Comparison of ENCODE assay signal across 12 cellular contexts in the genomic region with DNA sequence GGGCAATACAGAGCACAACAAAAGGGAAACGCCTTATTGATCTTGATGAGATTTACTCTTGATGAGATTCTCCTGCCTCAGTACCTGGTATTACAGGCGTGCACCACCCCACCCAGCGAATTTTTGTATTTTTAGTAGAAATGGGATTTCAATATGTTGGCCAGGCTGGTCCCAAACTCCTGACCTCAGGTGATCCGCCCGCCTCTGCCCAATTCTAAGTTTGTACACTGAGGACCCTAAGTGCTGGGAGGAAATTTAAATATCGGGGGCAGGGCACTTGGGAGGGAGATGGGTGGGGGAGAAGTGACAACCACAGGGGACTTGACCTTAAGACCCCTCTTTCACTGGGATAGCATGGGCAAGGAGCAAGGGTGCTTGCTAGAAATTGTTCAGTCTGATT. TPM values are rescaled to one million over a fixed set of nuclear protein-coding genes. Genes with fewer than 3 reads are reported as not detected.
DNase-seq lines count a peak whose midpoint lies in the region; ATAC-seq and TF ChIP-seq lines count a peak whose summit lies in the region.
"Had no signal": no experiment of that assay in that cellular context is flagged by ENCODE, and none has a peak within 500 bp of the region (broad histone marks: within the 10 kb centered on the region; RNA-seq: fewer than 3 reads in every experiment).

No MANE protein-coding gene starts in this region.

- H3K4me3 ChIP-seq in HAP-1, result peak overlapping the region; percentile 67
- no peak overlapping the region for H3K4me3 ChIP-seq in mesendoderm (ENCODE audit: low read length)

- in situ Hi-C loops in HAP-1 (cut with MboI; ENCODE audit: low sequenced_read_pairs), result no loop called here

- H3K79me2 ChIP-seq in mesendoderm (ENCODE audit: control insufficient read depth, insufficient read depth, low read length), result peaks cover 81% of the 10 kb centered on the region

- H3K27ac ChIP-seq in 22Rv1 (peak overlapping the region; percentile 95), mesendoderm (ENCODE audit: low read depth, low read length) (peak overlapping the region; percentile 12)

- no peaks in the 10 kb centered on the region for H3K9me3 ChIP-seq in HAP-1

- H3K18ac ChIP-seq in mesendoderm (ENCODE audit: low read length), result no peak overlapping the region

- no peak overlapping the region for H4K8ac ChIP-seq in mesendoderm (ENCODE audit: low read depth, low read length)

- H3K4me1 Mint-ChIP-seq in activated naive CD8-positive, alpha-beta T cell treated with anti-CD3 and anti-CD28 coated beads, Interleukin-2, amount 10 ng/mL, durations not matched to agents 7 days and 5 days, result peaks cover 68% of the 10 kb centered on the region

- no peak for ATAC-seq in activated naive CD8-positive, alpha-beta T cell treated with anti-CD3 and anti-CD28 coated beads, Interleukin-2, amount 10 ng/mL, durations not matched to agents 7 days and 5 days (ENCODE audit: low read depth)
- no peak for ATAC-seq in HG02852 (IDR thresholded peaks at IDR 0.05; ENCODE audit: unreplicated experiment)

- H3K4ac ChIP-seq in mesendoderm (ENCODE audit: low read depth, low read length), result no peak overlapping the region

- peak overlapping the region; percentile 91 for H3K27ac Mint-ChIP-seq in activated naive CD8-positive, alpha-beta T cell treated with anti-CD3 and anti-CD28 coated beads, Interleukin-2, amount 10 ng/mL, durations not matched to agents 7 days and 5 days

- H3K27me3 ChIP-seq in HAP-1 (ENCODE audit: low read depth), result no peaks in the 10 kb centered on the region
- H3K27me3 ChIP-seq in mesendoderm (ENCODE audit: insufficient read depth, low read length, poor library complexity), result no peaks in the 10 kb centered on the region

- H2BK15ac ChIP-seq in mesendoderm (replicated peaks; ENCODE audit: low read depth), result no peak overlapping the region

- peak overlapping the region; percentile 99 for H3K9ac ChIP-seq in mesendoderm (ENCODE audit: low read length)

- H3K4me1 ChIP-seq in HAP-1, result peaks cover 34% of the 10 kb centered on the region
- H3K4me1 ChIP-seq in mesendoderm (ENCODE audit: control insufficient read depth, low read depth, low read length), result peaks cover 11% of the 10 kb centered on the region

- no peaks in the 10 kb centered on the region for H3K9me3 Mint-ChIP-seq in activated naive CD8-positive, alpha-beta T cell treated with anti-CD3 and anti-CD28 coated beads, Interleukin-2, amount 10 ng/mL, durations not matched to agents 7 days and 5 days

- WGBS in mesendoderm (ENCODE audit: extremely low coverage, insufficient coverage, low lambda C conversion rate), result no CpG with 5 or more reads among the region's 6 CpGs

- peak overlapping the region; percentile 91 for H3K4me3 Mint-ChIP-seq in activated naive CD8-positive, alpha-beta T cell treated with anti-CD3 and anti-CD28 coated beads, Interleukin-2, amount 10 ng/mL, durations not matched to agents 7 days and 5 days

- H2BK5ac ChIP-seq in mesendoderm (ENCODE audit: low read length), result no peak overlapping the region

- TF ChIP-seq CTCF in 22Rv1 (IDR thresholded peaks at IDR 0.05), result no peak

- POLR2A ChIA-PET in activated naive CD8-positive, alpha-beta T cell treated with anti-CD3 and anti-CD28 coated beads, Interleukin-2, amount 10 ng/mL, durations not matched to agents 7 days and 5 days (lab: Charles Lee), result interaction anchor here (1.2 to 7.1 kb wide), 3 partner anchors 11 to 26 kb away, joined by 5 to 108 read pairs (median 45); a partner anchor contains a TSS

- H3K36me3 Mint-ChIP-seq in activated naive CD8-positive, alpha-beta T cell treated with anti-CD3 and anti-CD28 coated beads, Interleukin-2, amount 10 ng/mL, durations not matched to agents 7 days and 5 days, result peaks cover 62% of the 10 kb centered on the region

- H3K27me3 Mint-ChIP-seq in activated naive CD8-positive, alpha-beta T cell treated with anti-CD3 and anti-CD28 coated beads, Interleukin-2, amount 10 ng/mL, durations not matched to agents 7 days and 5 days, result no peaks in the 10 kb centered on the region

- DNase-seq in HAP-1 (ENCODE audit: low spot score in 2 of 2) (no peak), mesendoderm (no peak), H4 (ENCODE audit: low spot score) (no peak), SKM-1 (lab: John Stamatoyannopoulos, UW; ENCODE audit: unreplicated experiment) (no peak)
- no peak for DNase-seq in activated naive CD8-positive, alpha-beta T cell treated with anti-CD3 and anti-CD28 coated beads, Interleukin-2, amount 10 ng/mL, durations not matched to agents 7 days and 5 days
- no peak for DNase-seq in activated CD4-positive, CD25-positive, alpha-beta regulatory T cell (lab: John Stamatoyannopoulos, UW)
- DNase-seq: DMS153, SIG-M5 had no signal

- peak overlapping the region; percentile 85 for H3K4me2 ChIP-seq in mesendoderm (ENCODE audit: low read length)

- no peak overlapping the region for H3K23ac ChIP-seq in mesendoderm (ENCODE audit: low read length)

- peaks cover 18% of the 10 kb centered on the region for H3K79me1 ChIP-seq in mesendoderm (ENCODE audit: low read length)

- peaks cover 77% of the 10 kb centered on the region for H3K36me3 ChIP-seq in HAP-1 (replicated peaks)
- peaks cover 13% of the 10 kb centered on the region for H3K36me3 ChIP-seq in mesendoderm (ENCODE audit: control insufficient read depth, insufficient read depth, low read length)

- H2AK5ac ChIP-seq in mesendoderm (ENCODE audit: low read length), result no peak overlapping the region

- no peak overlapping the region for H4K5ac ChIP-seq in mesendoderm (ENCODE audit: low read length)

- no peak overlapping the region for H2BK120ac ChIP-seq in mesendoderm (ENCODE audit: low read depth, low read length)

- H3K56ac ChIP-seq in mesendoderm (ENCODE audit: low read length), result peak overlapping the region; percentile 88

RNA-seq across cellular contexts. Expression of a gene that starts 14.1 kb away (rescaled TPM):
- 100 to 1,000 TPM; 347 to 351 TPM for total RNA-seq in activated naive CD8-positive, alpha-beta T cell treated with anti-CD3 and anti-CD28 coated beads, Interleukin-2, amount 10 ng/mL, durations not matched to agents 7 days and 5 days
- polyA plus RNA-seq in mesendoderm (2013, experiment 1 of 2), result 258 TPM
- polyA plus RNA-seq in mesendoderm (2013, experiment 2 of 2), result 258 TPM
- 238 and 256 TPM in 2 replicates for total RNA-seq in H4 (2014; rRNA removed; shearing (Covaris generic))

RNA-seq across cellular contexts. Expression of a gene that starts 23.4 kb away (rescaled TPM):
- total RNA-seq in activated naive CD8-positive, alpha-beta T cell treated with anti-CD3 and anti-CD28 coated beads, Interleukin-2, amount 10 ng/mL, durations not matched to agents 7 days and 5 days, result not detected
- polyA plus RNA-seq in mesendoderm (2013, experiment 1 of 2), result not detected
- 0.13 TPM for polyA plus RNA-seq in mesendoderm (2013, experiment 2 of 2)
- not detected in 2 replicates for total RNA-seq in H4 (2014; rRNA removed; shearing (Covaris generic))
- total RNA-seq: cerebellum, liver had no signal
- polyA plus RNA-seq: liver had no signal

RNA-seq across cellular contexts. Expression of a gene that starts 42.0 kb away (rescaled TPM):
- total RNA-seq in activated naive CD8-positive, alpha-beta T cell treated with anti-CD3 and anti-CD28 coated beads, Interleukin-2, amount 10 ng/mL, durations not matched to agents 7 days and 5 days, result 1 to 10 TPM; 3.3 to 3.4 TPM
- 1.2 TPM for polyA plus RNA-seq in mesendoderm (2013, experiment 1 of 2)
- 1.1 TPM for polyA plus RNA-seq in mesendoderm (2013, experiment 2 of 2)
- total RNA-seq in H4 (2014; rRNA removed; shearing (Covaris generic)), result 0.66 and 1.4 TPM in 2 replicates
